In genomic region chr1:65009176-65009575, GRCh38 we compare ENCODE assay signal across 22 cellular contexts. TPM values are rescaled to one million over a fixed set of nuclear protein-coding genes. Genes with fewer than 3 reads are reported as not detected.
DNase-seq lines count a peak whose midpoint lies in the region; ATAC-seq, FAIRE-seq and TF ChIP-seq lines count a peak whose summit lies in the region.
"Had no signal": no experiment of that assay in that cellular context is flagged by ENCODE, and none has a peak within 500 bp of the region (broad histone marks: within the 10 kb centered on the region; RNA-seq: fewer than 3 reads in every experiment).

No MANE protein-coding gene starts in this region.

- H3K4me3 Mint-ChIP-seq in CD4-positive, CD25-positive, alpha-beta regulatory T cell = peak overlapping the region; percentile 57 to 88 (median 73)
- no peak overlapping the region for H3K4me3 Mint-ChIP-seq in activated CD4-positive, alpha-beta memory T cell treated with anti-CD3 and anti-CD28 coated beads for 36 hours
- H3K4me3 Mint-ChIP-seq: activated T-cell treated with anti-CD3 and anti-CD28 coated beads, Interleukin-2, amount 50 U/mL, for 4 hours; dendritic cell treated with granulocyte-macrophage colony-stimulating factor and Interleukin-4, amounts not matched to agents 40 ng/mL and 50 ng/mL, for 4 days had no signal

- peaks cover 32 to 45% (median 37%) of the 10 kb centered on the region in 4 donors for H3K4me1 Mint-ChIP-seq in CD4-positive, CD25-positive, alpha-beta regulatory T cell
- H3K4me1 Mint-ChIP-seq in activated CD4-positive, alpha-beta memory T cell treated with anti-CD3 and anti-CD28 coated beads for 36 hours (ENCODE audit: low read depth) = peaks cover 26% of the 10 kb centered on the region

- H3K9ac ChIP-seq in DND-41 (ENCODE audit: low read depth, low read length) (no peak overlapping the region), kidney (ENCODE audit: low read length in 2 of 2) (no peak overlapping the region)

- peak; percentile 3 for FAIRE-seq in kidney (lab: Jason Lieb, UNC)
- FAIRE-seq: endothelial cell of umbilical vein, islet of Langerhans had no signal

- H3K27ac ChIP-seq in CD4-positive, CD25-positive, alpha-beta regulatory T cell (ENCODE audit: insufficient read depth, low read length, poor library complexity, severe bottlenecking) = no peak overlapping the region
- no peak overlapping the region for H3K27ac ChIP-seq in DND-41 (ENCODE audit: low read length)
- H3K27ac ChIP-seq in kidney (ENCODE audit: low read depth in 2 of 2, low read length in 2 of 2) = no peak overlapping the region
- H3K27ac ChIP-seq in prostate gland = no peak overlapping the region
- H3K27ac ChIP-seq: cardiac muscle cell, hepatocyte, HL-60, lower lobe of right lung had no signal

- no peaks in the 10 kb centered on the region for H3K79me2 ChIP-seq in DND-41 (ENCODE audit: insufficient read depth, low read length)
- H3K79me2 ChIP-seq: hepatocyte had no signal

- H4K20me1 ChIP-seq in DND-41 (ENCODE audit: insufficient read depth, low read length) = no peaks in the 10 kb centered on the region

- DNase-seq in CD4-positive, CD25-positive, alpha-beta regulatory T cell = peak in 1 of 3 donors; percentile 57
- no peak for DNase-seq in DND-41
- no peak for DNase-seq in activated CD4-positive, alpha-beta memory T cell treated with anti-CD3 and anti-CD28 coated beads for 36 hours
- no peak for DNase-seq in kidney
- no peak for DNase-seq in epidermal melanocyte (ENCODE audit: insufficient read length, low spot score)
- DNase-seq in prostate gland (ENCODE audit: low spot score) = no peak
- DNase-seq in head of caudate nucleus = no peak
- DNase-seq: activated CD4-positive, alpha-beta T cell treated with anti-CD3 and anti-CD28 coated beads, Interleukin-2, amount 50 U/mL, for 1 hour; activated T-cell treated with anti-CD3 and anti-CD28 coated beads, Interleukin-2, amount 50 U/mL, for 4 hours; amniotic stem cell; GF-D8; lower lobe of right lung; NCI-H1436; stimulated activated CD4-positive, alpha-beta T cell treated with anti-CD3 and anti-CD28 coated beads, Interleukin-2, amount 100 ng/mL, for 48 hours; trophoblast cell had no signal

- intact Hi-C loops in activated CD4-positive, alpha-beta memory T cell treated with anti-CD3 and anti-CD28 coated beads for 36 hours (cut with micrococcal nuclease) = loop anchor here (1.0 kb wide), 1 partner anchor 8 kb away; no protein-coding TSS in a partner anchor
- intact Hi-C loops in kidney (cut with DNase I) (no loop called here), prostate gland (cut with DNase I) (no loop called here), head of caudate nucleus (cut with DNase I) (no loop called here)

- TF ChIP-seq CTCF in DND-41 (IDR thresholded peaks at IDR 0.05; ENCODE audit: borderline replicate concordance, extremely low read depth, low read length, poor library complexity, severe bottlenecking) (no peak), kidney (IDR thresholded peaks at IDR 0.05; ENCODE audit: borderline replicate concordance, extremely low read depth, insufficient read depth) (no peak), prostate gland (IDR thresholded peaks at IDR 0.05) (no peak)

- POLR2A ChIA-PET in activated CD4-positive, alpha-beta memory T cell treated with anti-CD3 and anti-CD28 coated beads for 36 hours (lab: Charles Lee) = no interaction called here

- H3K4me1 ChIP-seq in CD4-positive, CD25-positive, alpha-beta regulatory T cell (ENCODE audit: control insufficient read depth, insufficient read depth, low read length, poor library complexity, severe bottlenecking) = peaks cover 23% of the 10 kb centered on the region
- H3K4me1 ChIP-seq in DND-41 (ENCODE audit: insufficient read depth, low read length) (peaks cover 16% of the 10 kb centered on the region), kidney (ENCODE audit: control insufficient read depth in 1 of 2, insufficient read depth in 1 of 2, low read depth in 1 of 2, low read length in 2 of 2) (no peaks in the 10 kb centered on the region), prostate gland (replicated peaks) (no peaks in the 10 kb centered on the region)

- peaks cover 4% of the 10 kb centered on the region for H3K36me3 Mint-ChIP-seq in CD4-positive, CD25-positive, alpha-beta regulatory T cell
- H3K36me3 Mint-ChIP-seq in activated CD4-positive, alpha-beta memory T cell treated with anti-CD3 and anti-CD28 coated beads for 36 hours = no peaks in the 10 kb centered on the region

- H3K9me3 Mint-ChIP-seq in CD4-positive, CD25-positive, alpha-beta regulatory T cell = peaks cover 0 to 2% (median 0%) of the 10 kb centered on the region in 7 donors
- no peaks in the 10 kb centered on the region for H3K9me3 Mint-ChIP-seq in activated CD4-positive, alpha-beta memory T cell treated with anti-CD3 and anti-CD28 coated beads for 36 hours
- H3K9me3 Mint-ChIP-seq: activated T-cell treated with anti-CD3 and anti-CD28 coated beads, Interleukin-2, amount 50 U/mL, for 4 hours had no signal

- H3K27me3 Mint-ChIP-seq in CD4-positive, CD25-positive, alpha-beta regulatory T cell = no peaks in the 10 kb centered on the region
- H3K27me3 Mint-ChIP-seq in activated CD4-positive, alpha-beta memory T cell treated with anti-CD3 and anti-CD28 coated beads for 36 hours = no peaks in the 10 kb centered on the region
- H3K27me3 Mint-ChIP-seq: dendritic cell treated with granulocyte-macrophage colony-stimulating factor and Interleukin-4, amounts not matched to agents 40 ng/mL and 50 ng/mL, for 4 days had no signal

- WGBS in prostate gland = 91% methylated on average over 1 of the region's 1 CpG

- H3K27me3 ChIP-seq in CD4-positive, CD25-positive, alpha-beta regulatory T cell (ENCODE audit: control insufficient read depth, insufficient read depth, low read length) = no peaks in the 10 kb centered on the region
- H3K27me3 ChIP-seq in DND-41 (ENCODE audit: insufficient read depth, low read length, poor library complexity) (no peaks in the 10 kb centered on the region), prostate gland (replicated peaks; ENCODE audit: insufficient read depth) (no peaks in the 10 kb centered on the region)

- peak overlapping the region in 2 of 3 donors; percentile 2 to 14 for H3K27ac Mint-ChIP-seq in CD4-positive, CD25-positive, alpha-beta regulatory T cell
- peak overlapping the region; percentile 71 for H3K27ac Mint-ChIP-seq in activated CD4-positive, alpha-beta memory T cell treated with anti-CD3 and anti-CD28 coated beads for 36 hours
- H3K27ac Mint-ChIP-seq: dendritic cell treated with granulocyte-macrophage colony-stimulating factor and Interleukin-4, amounts not matched to agents 40 ng/mL and 50 ng/mL, for 4 days had no signal

- peak overlapping the region; percentile 51 for H3K4me3 ChIP-seq in CD4-positive, CD25-positive, alpha-beta regulatory T cell (ENCODE audit: low read depth, low read length)
- H3K4me3 ChIP-seq in DND-41 (ENCODE audit: low read depth in 1 of 2, low read length in 2 of 2) (no peak overlapping the region), kidney (ENCODE audit: low read length in 2 of 2) (no peak overlapping the region), prostate gland (no peak overlapping the region)
- H3K4me3 ChIP-seq: cardiac muscle cell, hepatocyte, lower lobe of right lung, smooth muscle cell had no signal

- TF ChIP-seq POLR2A in prostate gland (IDR thresholded peaks at IDR 0.05) = no peak

- H2AFZ ChIP-seq in DND-41 (ENCODE audit: low read depth, low read length) = no peak overlapping the region
- H2AFZ ChIP-seq: hepatocyte had no signal

- H3K9me3 ChIP-seq in CD4-positive, CD25-positive, alpha-beta regulatory T cell (ENCODE audit: control insufficient read depth in 2 of 2, low read length in 2 of 2) = no peaks in the 10 kb centered on the region
- peaks cover 3% of the 10 kb centered on the region for H3K9me3 ChIP-seq in DND-41 (ENCODE audit: insufficient read depth, low read length, severe bottlenecking)
- H3K9me3 ChIP-seq in kidney (ENCODE audit: control insufficient read depth in 1 of 2, low read length in 2 of 2) = no peaks in the 10 kb centered on the region
- H3K9me3 ChIP-seq in prostate gland = no peaks in the 10 kb centered on the region
- H3K9me3 ChIP-seq: lower lobe of right lung had no signal

- H3K36me3 ChIP-seq in CD4-positive, CD25-positive, alpha-beta regulatory T cell (ENCODE audit: control insufficient read depth, insufficient read depth, low read length) = no peaks in the 10 kb centered on the region
- H3K36me3 ChIP-seq in DND-41 (ENCODE audit: insufficient read depth, low read length) = no peaks in the 10 kb centered on the region
- peaks cover 0 to 3% of the 10 kb centered on the region in 2 donors for H3K36me3 ChIP-seq in kidney (ENCODE audit: control insufficient read depth in 1 of 2, insufficient read depth in 2 of 2, low read length in 2 of 2)
- no peaks in the 10 kb centered on the region for H3K36me3 ChIP-seq in prostate gland
- H3K36me3 ChIP-seq: cardiac muscle cell, lower lobe of right lung had no signal

- ATAC-seq in CD4-positive, CD25-positive, alpha-beta regulatory T cell (ENCODE audit: low read depth in 2 of 2) = peak in 1 of 2 donors; percentile 52
- peak; percentile 58; the same call in 2 of the 3 replicates for ATAC-seq in DND-41 (ENCODE audit: insufficient read depth, low read depth)
- ATAC-seq: lower lobe of right lung had no signal

- H3K4me2 ChIP-seq in DND-41 (ENCODE audit: insufficient read depth, low read length) = no peak overlapping the region
- H3K4me2 ChIP-seq: hepatocyte, smooth muscle cell had no signal

- CTCF ChIA-PET in activated CD4-positive, alpha-beta memory T cell treated with anti-CD3 and anti-CD28 coated beads for 36 hours (lab: Charles Lee) = no interaction called here

RNA-seq across cellular contexts. Expression of gene JAK1, which starts 42.8 kb away (rescaled TPM):
- total RNA-seq in CD4-positive, CD25-positive, alpha-beta regulatory T cell = 333 TPM
- polyA plus RNA-seq in CD4-positive, CD25-positive, alpha-beta regulatory T cell = 100 to 1,000 TPM; 215 to 231 (median 223) TPM
- 100 to 1,000 TPM; 115 to 128 TPM for total RNA-seq in activated CD4-positive, alpha-beta memory T cell treated with anti-CD3 and anti-CD28 coated beads for 36 hours
- total RNA-seq in kidney (173 TPM), prostate gland (100 to 1,000 TPM in 1 of 2 donors, 10 to 100 TPM in 1; 66.3 to 115 TPM)
- polyA plus RNA-seq in kidney (ENCODE audit: insufficient read depth, low read depth, low replicate concordance) = 33.6 TPM
